In the genomic region with DNA sequence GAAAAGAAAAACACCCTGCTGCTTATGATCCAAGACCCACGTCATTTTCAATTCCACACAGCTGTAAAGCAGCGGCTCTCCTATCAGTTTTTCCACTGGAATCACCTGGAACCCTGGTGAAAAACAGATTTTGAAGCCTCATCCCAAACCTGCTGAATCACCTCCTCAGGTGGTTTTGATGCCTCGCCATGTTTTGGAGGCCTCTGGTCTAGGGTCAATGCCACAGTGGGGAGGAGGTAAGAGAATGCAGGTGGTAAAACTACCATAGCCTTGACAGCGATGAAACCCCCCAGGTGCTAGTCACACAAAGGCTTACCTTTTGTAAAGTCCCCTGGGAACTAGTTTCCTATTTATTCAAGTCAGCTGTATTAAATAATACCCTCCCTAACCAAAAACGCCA, we compare ENCODE assay signal across 1 cellular context.
TF ChIP-seq lines count a peak whose summit lies in the region.

No MANE protein-coding gene starts in this region.

TF ChIP-seq in GM23338, 12 proteins besides CTCF, POLR2A, EP300 and RAD21 (continued from another document):
- TF ChIP-seq, protein P1, sequence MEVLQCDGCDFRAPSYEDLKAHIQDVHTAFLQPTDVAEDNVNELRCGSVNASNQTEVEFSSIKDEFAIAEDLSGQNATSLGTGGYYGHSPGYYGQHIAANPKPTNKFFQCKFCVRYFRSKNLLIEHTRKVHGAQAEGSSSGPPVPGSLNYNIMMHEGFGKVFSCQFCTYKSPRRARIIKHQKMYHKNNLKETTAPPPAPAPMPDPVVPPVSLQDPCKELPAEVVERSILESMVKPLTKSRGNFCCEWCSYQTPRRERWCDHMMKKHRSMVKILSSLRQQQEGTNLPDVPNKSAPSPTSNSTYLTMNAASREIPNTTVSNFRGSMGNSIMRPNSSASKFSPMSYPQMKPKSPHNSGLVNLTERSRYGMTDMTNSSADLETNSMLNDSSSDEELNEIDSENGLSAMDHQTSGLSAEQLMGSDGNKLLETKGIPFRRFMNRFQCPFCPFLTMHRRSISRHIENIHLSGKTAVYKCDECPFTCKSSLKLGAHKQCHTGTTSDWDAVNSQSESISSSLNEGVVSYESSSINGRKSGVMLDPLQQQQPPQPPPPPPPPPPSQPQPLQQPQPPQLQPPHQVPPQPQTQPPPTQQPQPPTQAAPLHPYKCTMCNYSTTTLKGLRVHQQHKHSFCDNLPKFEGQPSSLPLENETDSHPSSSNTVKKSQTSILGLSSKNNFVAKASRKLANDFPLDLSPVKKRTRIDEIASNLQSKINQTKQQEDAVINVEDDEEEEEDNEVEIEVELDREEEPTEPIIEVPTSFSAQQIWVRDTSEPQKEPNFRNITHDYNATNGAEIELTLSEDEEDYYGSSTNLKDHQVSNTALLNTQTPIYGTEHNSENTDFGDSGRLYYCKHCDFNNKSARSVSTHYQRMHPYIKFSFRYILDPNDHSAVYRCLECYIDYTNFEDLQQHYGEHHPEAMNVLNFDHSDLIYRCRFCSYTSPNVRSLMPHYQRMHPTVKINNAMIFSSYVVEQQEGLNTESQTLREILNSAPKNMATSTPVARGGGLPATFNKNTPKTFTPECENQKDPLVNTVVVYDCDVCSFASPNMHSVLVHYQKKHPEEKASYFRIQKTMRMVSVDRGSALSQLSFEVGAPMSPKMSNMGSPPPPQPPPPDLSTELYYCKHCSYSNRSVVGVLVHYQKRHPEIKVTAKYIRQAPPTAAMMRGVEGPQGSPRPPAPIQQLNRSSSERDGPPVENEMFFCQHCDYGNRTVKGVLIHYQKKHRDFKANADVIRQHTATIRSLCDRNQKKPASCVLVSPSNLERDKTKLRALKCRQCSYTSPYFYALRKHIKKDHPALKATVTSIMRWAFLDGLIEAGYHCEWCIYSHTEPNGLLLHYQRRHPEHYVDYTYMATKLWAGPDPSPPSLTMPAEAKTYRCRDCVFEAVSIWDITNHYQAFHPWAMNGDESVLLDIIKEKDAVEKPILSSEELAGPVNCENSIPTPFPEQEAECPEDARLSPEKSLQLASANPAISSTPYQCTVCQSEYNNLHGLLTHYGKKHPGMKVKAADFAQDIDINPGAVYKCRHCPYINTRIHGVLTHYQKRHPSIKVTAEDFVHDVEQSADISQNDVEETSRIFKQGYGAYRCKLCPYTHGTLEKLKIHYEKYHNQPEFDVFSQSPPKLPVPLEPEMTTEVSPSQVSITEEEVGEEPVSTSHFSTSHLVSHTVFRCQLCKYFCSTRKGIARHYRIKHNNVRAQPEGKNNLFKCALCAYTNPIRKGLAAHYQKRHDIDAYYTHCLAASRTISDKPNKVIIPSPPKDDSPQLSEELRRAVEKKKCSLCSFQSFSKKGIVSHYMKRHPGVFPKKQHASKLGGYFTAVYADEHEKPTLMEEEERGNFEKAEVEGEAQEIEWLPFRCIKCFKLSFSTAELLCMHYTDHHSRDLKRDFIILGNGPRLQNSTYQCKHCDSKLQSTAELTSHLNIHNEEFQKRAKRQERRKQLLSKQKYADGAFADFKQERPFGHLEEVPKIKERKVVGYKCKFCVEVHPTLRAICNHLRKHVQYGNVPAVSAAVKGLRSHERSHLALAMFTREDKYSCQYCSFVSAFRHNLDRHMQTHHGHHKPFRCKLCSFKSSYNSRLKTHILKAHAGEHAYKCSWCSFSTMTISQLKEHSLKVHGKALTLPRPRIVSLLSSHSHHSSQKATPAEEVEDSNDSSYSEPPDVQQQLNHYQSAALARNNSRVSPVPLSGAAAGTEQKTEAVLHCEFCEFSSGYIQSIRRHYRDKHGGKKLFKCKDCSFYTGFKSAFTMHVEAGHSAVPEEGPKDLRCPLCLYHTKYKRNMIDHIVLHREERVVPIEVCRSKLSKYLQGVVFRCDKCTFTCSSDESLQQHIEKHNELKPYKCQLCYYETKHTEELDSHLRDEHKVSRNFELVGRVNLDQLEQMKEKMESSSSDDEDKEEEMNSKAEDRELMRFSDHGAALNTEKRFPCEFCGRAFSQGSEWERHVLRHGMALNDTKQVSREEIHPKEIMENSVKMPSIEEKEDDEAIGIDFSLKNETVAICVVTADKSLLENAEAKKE (CRISPR knock-in tag; IDR thresholded peaks at IDR 0.05), result no peak
- no peak for TF ChIP-seq JUNB (IDR thresholded peaks at IDR 0.05; ENCODE audit: unreplicated experiment)
- TF ChIP-seq, protein P2, sequence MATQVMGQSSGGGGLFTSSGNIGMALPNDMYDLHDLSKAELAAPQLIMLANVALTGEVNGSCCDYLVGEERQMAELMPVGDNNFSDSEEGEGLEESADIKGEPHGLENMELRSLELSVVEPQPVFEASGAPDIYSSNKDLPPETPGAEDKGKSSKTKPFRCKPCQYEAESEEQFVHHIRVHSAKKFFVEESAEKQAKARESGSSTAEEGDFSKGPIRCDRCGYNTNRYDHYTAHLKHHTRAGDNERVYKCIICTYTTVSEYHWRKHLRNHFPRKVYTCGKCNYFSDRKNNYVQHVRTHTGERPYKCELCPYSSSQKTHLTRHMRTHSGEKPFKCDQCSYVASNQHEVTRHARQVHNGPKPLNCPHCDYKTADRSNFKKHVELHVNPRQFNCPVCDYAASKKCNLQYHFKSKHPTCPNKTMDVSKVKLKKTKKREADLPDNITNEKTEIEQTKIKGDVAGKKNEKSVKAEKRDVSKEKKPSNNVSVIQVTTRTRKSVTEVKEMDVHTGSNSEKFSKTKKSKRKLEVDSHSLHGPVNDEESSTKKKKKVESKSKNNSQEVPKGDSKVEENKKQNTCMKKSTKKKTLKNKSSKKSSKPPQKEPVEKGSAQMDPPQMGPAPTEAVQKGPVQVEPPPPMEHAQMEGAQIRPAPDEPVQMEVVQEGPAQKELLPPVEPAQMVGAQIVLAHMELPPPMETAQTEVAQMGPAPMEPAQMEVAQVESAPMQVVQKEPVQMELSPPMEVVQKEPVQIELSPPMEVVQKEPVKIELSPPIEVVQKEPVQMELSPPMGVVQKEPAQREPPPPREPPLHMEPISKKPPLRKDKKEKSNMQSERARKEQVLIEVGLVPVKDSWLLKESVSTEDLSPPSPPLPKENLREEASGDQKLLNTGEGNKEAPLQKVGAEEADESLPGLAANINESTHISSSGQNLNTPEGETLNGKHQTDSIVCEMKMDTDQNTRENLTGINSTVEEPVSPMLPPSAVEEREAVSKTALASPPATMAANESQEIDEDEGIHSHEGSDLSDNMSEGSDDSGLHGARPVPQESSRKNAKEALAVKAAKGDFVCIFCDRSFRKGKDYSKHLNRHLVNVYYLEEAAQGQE (IDR thresholded peaks at IDR 0.05; ENCODE audit: unreplicated experiment), result no peak
TF ChIP-seq in GM23338: peak in this region for 0.
